Comparison of ENCODE assay signal across 19 cellular contexts in genomic region chr15:48267766-48268165, GRCh38.
DNase-seq lines count a peak whose midpoint lies in the region; FAIRE-seq and TF ChIP-seq lines count a peak whose summit lies in the region.
"Had no signal": no experiment of that assay in that cellular context is flagged by ENCODE, and none has a peak within 500 bp of the region (broad histone marks: within the 10 kb centered on the region; RNA-seq: fewer than 3 reads in every experiment).

No MANE protein-coding gene starts in this region.

- no peak overlapping the region for H4K8ac ChIP-seq in H1 (ENCODE audit: extremely low read depth, insufficient read depth, low read length)

- no peaks in the 10 kb centered on the region for H3K9me3 ChIP-seq in H1 (ENCODE audit: insufficient read depth in 2 of 2, low read depth in 1 of 2, low read length in 1 of 2)
- H3K9me3 ChIP-seq in kidney (ENCODE audit: control insufficient read depth in 1 of 2, low read length in 2 of 2), result no peaks in the 10 kb centered on the region
- H3K9me3 ChIP-seq: A549 had no signal

- no peak overlapping the region for H2AFZ ChIP-seq in H1 (ENCODE audit: low read length)

- CTCF ChIA-PET in H1 (lab: Charles Lee; ENCODE audit: partially characterized antibody), result interaction anchor here (0.7 to 2.1 kb wide), 7 partner anchors 17 to 625 kb away, joined by 3 to 6 read pairs (median 3); no protein-coding TSS in a partner anchor

- no peak for TF ChIP-seq EP300 in H1 (IDR thresholded peaks at IDR 0.05; ENCODE audit: borderline replicate concordance in 1 of 2, low read depth in 2 of 2, low read length in 2 of 2)

- TF ChIP-seq POLR2A in H1 (IDR thresholded peaks at IDR 0.05; ENCODE audit: control extremely low read depth in 1 of 2, low read depth in 2 of 2, low read length in 2 of 2), result no peak

- H3K4ac ChIP-seq in H1 (replicated peaks; ENCODE audit: insufficient read length, low read depth, low read length), result no peak overlapping the region

- no peak overlapping the region for H4K91ac ChIP-seq in H1 (replicated peaks; ENCODE audit: insufficient read length, low read length)

- peak; percentile 44 for DNase-seq in D341Med (ENCODE audit: low spot score)
- peak; percentile 38 to 88 for DNase-seq in NCI-H524 (lab: John Stamatoyannopoulos, UW)
- DNase-seq in H1 (ENCODE audit: low read depth in 1 of 2, low spot score in 2 of 2), result no peak
- peak; percentile 9 for DNase-seq in retina
- no peak for DNase-seq in NOMO-1 treated with DMSO at 0.1 percent for 48 hours (lab: John Stamatoyannopoulos, UW; ENCODE audit: unreplicated experiment)
- DNase-seq in kidney, result no peak
- DNase-seq in activated gamma-delta T cell treated with Interleukin-2 at 50 U/mL for 16 hours, result no peak
- DNase-seq: AML-193; CD4-positive, alpha-beta T cell; DMS 273 treated with DMSO at 0.1 percent for 48 hours; DMS53; DND-41; EL; HCEC 1CT had no signal

- no peaks in the 10 kb centered on the region for H3K79me1 ChIP-seq in H1 (ENCODE audit: low read depth, low read length)

- no peak overlapping the region for H2BK120ac ChIP-seq in H1 (replicated peaks; ENCODE audit: low read depth, low read length)

- H3K9ac ChIP-seq in H1 (replicated peaks in 1 of 4; ENCODE audit: extremely low read depth in 1 of 4, low read depth in 3 of 4, low read length in 3 of 4), result no peak overlapping the region
- H3K9ac ChIP-seq in kidney (ENCODE audit: low read length in 2 of 2), result no peak overlapping the region

- 46% methylated on average over 3 of the region's 3 CpGs; no CpG with 5 or more reads in 1 of the 2 experiments for WGBS in H1 (ENCODE audit: extremely low coverage in 1 of 2, insufficient coverage in 1 of 2, insufficient read length in 1 of 2, insufficient replicate concordance in 2 of 2, low coverage in 1 of 2, low lambda C conversion rate in 2 of 2, missing lambda C conversion rate in 1 of 2), 2 experiments

- H3K56ac ChIP-seq in H1 (replicated peaks; ENCODE audit: insufficient read length, low read depth, low read length), result no peak overlapping the region

- H4K5ac ChIP-seq in H1 (ENCODE audit: insufficient read length, low read depth, low read length), result no peak overlapping the region

- peak overlapping the region; percentile 10; the same call in 1 of the 2 replicates for H3K18ac ChIP-seq in H1 (ENCODE audit: extremely low read depth, low read length)

- H3K4me1 ChIP-seq in H1 (replicated peaks in 1 of 4; ENCODE audit: control insufficient read depth in 3 of 4, insufficient read depth in 4 of 4, low read length in 3 of 4), result peaks cover 0 to 11% (median 8%) of the 10 kb centered on the region in 4 experiments; a peak in 5 of 7 replicates
- no peaks in the 10 kb centered on the region for H3K4me1 ChIP-seq in kidney (ENCODE audit: control insufficient read depth in 1 of 2, insufficient read depth in 1 of 2, low read depth in 1 of 2, low read length in 2 of 2)
- H3K4me1 ChIP-seq: A549 had no signal

- POLR2A ChIA-PET in H1 (lab: Charles Lee; ENCODE audit: partially characterized antibody), result interaction anchor here (1.0 kb wide), 1 partner anchor 90 kb away, joined by 3 read pairs; the partner anchor contains the start of gene MYEF2

- no peak for TF ChIP-seq CTCF in H1 (IDR thresholded peaks at IDR 0.05; ENCODE audit: control extremely low read depth in 1 of 3, insufficient read depth in 1 of 3, low read depth in 1 of 3, low read length in 3 of 3)
- no peak for TF ChIP-seq CTCF in kidney (IDR thresholded peaks at IDR 0.05; ENCODE audit: borderline replicate concordance, extremely low read depth, insufficient read depth)

- no peak overlapping the region for H3K14ac ChIP-seq in H1 (ENCODE audit: insufficient read length)

- H2BK15ac ChIP-seq in H1 (ENCODE audit: low read length), result no peak overlapping the region

- H4K20me1 ChIP-seq in H1 (replicated peaks in 1 of 2; ENCODE audit: control insufficient read depth in 1 of 2, insufficient read depth in 2 of 2, low read length in 2 of 2), result no peaks in the 10 kb centered on the region

- no peak overlapping the region for H2AK5ac ChIP-seq in H1 (ENCODE audit: low read depth, low read length)

- no peaks in the 10 kb centered on the region for H3K23me2 ChIP-seq in H1 (ENCODE audit: low read depth, low read length)

- H3K27ac ChIP-seq in H1 (ENCODE audit: low read depth, low read length), result no peak overlapping the region
- H3K27ac ChIP-seq in kidney (ENCODE audit: low read depth in 2 of 2, low read length in 2 of 2), result no peak overlapping the region
- H3K27ac ChIP-seq: 22Rv1, A549, C4-2B, HL-60 had no signal

- H2BK5ac ChIP-seq in H1 (ENCODE audit: low read depth, low read length), result no peak overlapping the region

- H3K27me3 ChIP-seq in H1 (replicated peaks in 1 of 4; ENCODE audit: control insufficient read depth in 3 of 4, extremely low read depth in 1 of 4, insufficient read depth in 3 of 4, low read length in 3 of 4), result no peaks in the 10 kb centered on the region

- no peak overlapping the region for H3K23ac ChIP-seq in H1 (ENCODE audit: insufficient read length)

- H3K36me3 ChIP-seq in H1 (ENCODE audit: control insufficient read depth in 2 of 4, insufficient read depth in 4 of 4, low read length in 3 of 4) (no peaks in the 10 kb centered on the region), kidney (ENCODE audit: control insufficient read depth in 1 of 2, insufficient read depth in 2 of 2, low read length in 2 of 2) (no peaks in the 10 kb centered on the region)

- FAIRE-seq in H1 (lab: Jason Lieb, UNC), result no peak
- no peak for FAIRE-seq in kidney (lab: Jason Lieb, UNC)
- FAIRE-seq: A549, GM12878 had no signal

- intact Hi-C loops in kidney (cut with DNase I), result no loop called here

- H3K79me2 ChIP-seq in H1 (ENCODE audit: control insufficient read depth in 1 of 2, insufficient read depth in 2 of 2, low read length in 2 of 2), result no peaks in the 10 kb centered on the region

- H3K4me2 ChIP-seq in H1 (ENCODE audit: insufficient read depth in 1 of 2, low read depth in 2 of 2, low read length in 2 of 2), result no peak overlapping the region
- H3K4me2 ChIP-seq: A549 had no signal

- no peak for TF ChIP-seq RAD21 in H1 (IDR thresholded peaks at IDR 0.05 in 1 of 2, conservative IDR thresholded peaks at IDR 0.05 in 1 of 2; ENCODE audit: low read depth in 2 of 2, low read length in 2 of 2)

- H3K4me3 ChIP-seq in H1 (ENCODE audit: extremely low read depth in 1 of 4, insufficient read depth in 2 of 4, low read depth in 3 of 4, low read length in 4 of 4) (no peak overlapping the region), kidney (ENCODE audit: low read length in 2 of 2) (no peak overlapping the region)
- H3K4me3 ChIP-seq: A549, GM12878 had no signal

- H2BK20ac ChIP-seq in H1 (ENCODE audit: low read length), result no peak overlapping the region

- H2BK12ac ChIP-seq in H1 (ENCODE audit: low read depth, low read length), result peak overlapping the region; percentile 53; the same call in 1 of the 2 replicates

TF ChIP-seq in H1, 55 proteins besides CTCF, POLR2A, EP300 and RAD21:
- no peak for TF ChIP-seq GTF2F1 (IDR thresholded peaks at IDR 0.05; ENCODE audit: borderline replicate concordance, low read depth, low read length)

Comparison
In these comparisons a context has a peak if more than half of its experiments do, and no peak if none do; other contexts are left out.
1. DNase-seq: peak in D341Med (single experiment), NCI-H524 (2 of 2) and retina (single experiment); none in H1 (0 of 2), NOMO-1 treated with DMSO at 0.1 percent for 48 hours (single experiment), kidney (single experiment) and activated gamma-delta T cell treated with Interleukin-2 at 50 U/mL for 16 hours (single experiment).